15 cellular contexts compared by ENCODE assay signal in genomic region chr12:47433876-47434275, GRCh38.
DNase-seq lines count a peak whose midpoint lies in the region; ATAC-seq and TF ChIP-seq lines count a peak whose summit lies in the region.
"Had no signal": no experiment of that assay in that cellular context is flagged by ENCODE, and none has a peak within 500 bp of the region (broad histone marks: within the 10 kb centered on the region; RNA-seq: fewer than 3 reads in every experiment).

No MANE protein-coding gene starts in this region.

- H4K5ac ChIP-seq in IMR-90 (ENCODE audit: low read depth, low read length), result no peak overlapping the region

- DNase-seq in ELR (ENCODE audit: low read depth) (peak; percentile 24), IMR-90 (peak; percentile 67), fibroblast of mammary gland (ENCODE audit: low read depth) (peak; percentile 5), GM19238 (ENCODE audit: insufficient read length, low spot score) (no peak), BE2C (no peak), body of pancreas (no peak)
- DNase-seq: Calu3; CD4-positive, alpha-beta T cell; DMS 273 treated with DMSO at 0.1 percent for 48 hours; GDM1; H7 had no signal

- no peak overlapping the region for H2BK120ac ChIP-seq in IMR-90 (ENCODE audit: low read depth, low read length)

- no peak overlapping the region for H3K18ac ChIP-seq in IMR-90 (ENCODE audit: low read depth, low read length)

- no peak overlapping the region for H3K4me2 ChIP-seq in IMR-90 (ENCODE audit: low read depth, low read length)
- H3K4me2 ChIP-seq: A549; BLaER1 treated with 17β-estradiol and CSF1 and Interleukin-3, amounts not matched to agents 10 nM and 100 nM; GM23338; KMS-11 had no signal

- H2BK20ac ChIP-seq in IMR-90 (ENCODE audit: low read depth, low read length), result no peak overlapping the region

- H3K9me1 ChIP-seq in IMR-90 (ENCODE audit: insufficient read depth, low read length), result no peaks in the 10 kb centered on the region

- dilution Hi-C loops in IMR-90 (cut with HindIII; ENCODE audit: low sequenced_read_pairs, unreplicated experiment), result no loop called here

- no peaks in the 10 kb centered on the region for H3K4me1 ChIP-seq in IMR-90 (ENCODE audit: control insufficient read depth, insufficient read depth, low read length)
- no peaks in the 10 kb centered on the region for H3K4me1 ChIP-seq in BE2C
- no peaks in the 10 kb centered on the region for H3K4me1 ChIP-seq in body of pancreas
- H3K4me1 ChIP-seq: A549; BLaER1 treated with 17β-estradiol and CSF1 and Interleukin-3, amounts not matched to agents 10 nM and 100 nM had no signal

- H3K4me3 ChIP-seq in IMR-90 (ENCODE audit: insufficient read depth, low read depth, low read length), result no peak overlapping the region
- H3K4me3 ChIP-seq in fibroblast of mammary gland (ENCODE audit: control insufficient read depth, low read depth, low read length), result no peak overlapping the region
- no peak overlapping the region for H3K4me3 ChIP-seq in BE2C (ENCODE audit: low read depth, low read length)
- H3K4me3 ChIP-seq in body of pancreas, result no peak overlapping the region
- H3K4me3 ChIP-seq: A549; BLaER1 treated with 17β-estradiol and CSF1 and Interleukin-3, amounts not matched to agents 10 nM and 100 nM; GM23338 had no signal

- no peak overlapping the region for H3K27ac ChIP-seq in IMR-90 (ENCODE audit: insufficient read depth, low read length)
- no peak overlapping the region for H3K27ac ChIP-seq in body of pancreas
- H3K27ac ChIP-seq: A549; BLaER1 treated with 17β-estradiol and CSF1 and Interleukin-3, amounts not matched to agents 10 nM and 100 nM; KMS-11 had no signal

- H3K27me3 ChIP-seq in IMR-90 (ENCODE audit: control insufficient read depth, insufficient read depth, low read length) (no peaks in the 10 kb centered on the region), BE2C (no peaks in the 10 kb centered on the region), body of pancreas (no peaks in the 10 kb centered on the region)
- H3K27me3 ChIP-seq: BLaER1 treated with 17β-estradiol and CSF1 and Interleukin-3, amounts not matched to agents 10 nM and 100 nM had no signal

- ATAC-seq in IMR-90 (ENCODE audit: low read depth) (peak; percentile 54; the same call in 1 of the 2 replicates), body of pancreas (no peak)
- ATAC-seq: A549, GM23338 had no signal

- H3K4ac ChIP-seq in IMR-90 (ENCODE audit: low read depth, low read length), result no peak overlapping the region

- H2BK5ac ChIP-seq in IMR-90 (ENCODE audit: low read depth, low read length, poor library complexity, severe bottlenecking), result no peak overlapping the region

- H3K79me1 ChIP-seq in IMR-90 (ENCODE audit: low read depth in 1 of 2, low read length in 2 of 2), result no peaks in the 10 kb centered on the region

- no TSS peak for BruUV-seq in IMR-90 (replicated peaks; lab: Mats Ljungman, UMichigan)

- H3K14ac ChIP-seq in IMR-90 (replicated peaks; ENCODE audit: low read depth, low read length), result no peak overlapping the region

- in situ Hi-C loops in IMR-90 (cut with MboI; ENCODE audit: low sequenced_read_pairs), result no loop called here

- no peak for TF ChIP-seq CTCF in IMR-90 (conservative IDR thresholded peaks at IDR 0.05; ENCODE audit: low read depth, low read length)
- no peak for TF ChIP-seq CTCF in fibroblast of mammary gland (conservative IDR thresholded peaks at IDR 0.05; ENCODE audit: control insufficient read depth, insufficient read depth, low read depth, low read length)
- TF ChIP-seq CTCF in BE2C (IDR thresholded peaks at IDR 0.05; ENCODE audit: low read depth, low read length), result no peak
- no peak for TF ChIP-seq CTCF in body of pancreas (IDR thresholded peaks at IDR 0.05)

- no peak overlapping the region for H2AFZ ChIP-seq in IMR-90 (replicated peaks; ENCODE audit: low read length, poor library complexity)
- H2AFZ ChIP-seq: GM23338 had no signal

- H4K20me1 ChIP-seq in IMR-90 (ENCODE audit: insufficient read depth, low read length), result no peaks in the 10 kb centered on the region
- H4K20me1 ChIP-seq: BLaER1 treated with 17β-estradiol and CSF1 and Interleukin-3, amounts not matched to agents 10 nM and 100 nM had no signal

- H4K91ac ChIP-seq in IMR-90 (ENCODE audit: insufficient read depth, low read depth, low read length), result no peak overlapping the region

- TF ChIP-seq RAD21 in IMR-90 (IDR thresholded peaks at IDR 0.05; ENCODE audit: low read length), result no peak

- H3K9ac ChIP-seq in IMR-90 (ENCODE audit: low read depth, low read length), result no peak overlapping the region
- H3K9ac ChIP-seq: BLaER1 treated with 17β-estradiol and CSF1 and Interleukin-3, amounts not matched to agents 10 nM and 100 nM; KMS-11 had no signal

- no peak overlapping the region for H2AK9ac ChIP-seq in IMR-90 (replicated peaks; ENCODE audit: low read depth, low read length, poor library complexity)

- CTCF ChIA-PET in IMR-90 (lab: Yijun Ruan, JAX), result no interaction called here

- POLR2A ChIA-PET in IMR-90 (lab: Charles Lee; ENCODE audit: unreplicated experiment), result no interaction called here

- no peak overlapping the region for H2AK5ac ChIP-seq in IMR-90 (ENCODE audit: low read depth, low read length)

- H3K56ac ChIP-seq in IMR-90 (ENCODE audit: extremely low read depth, insufficient read depth, low read length), result no peak overlapping the region

- no peak overlapping the region for H3K23ac ChIP-seq in IMR-90 (ENCODE audit: low read depth, low read length)

- H3K36me3 ChIP-seq in IMR-90 (ENCODE audit: control insufficient read depth, insufficient read depth, low read length) (no peaks in the 10 kb centered on the region), BE2C (no peaks in the 10 kb centered on the region), body of pancreas (replicated peaks in 1 of 2; ENCODE audit: insufficient read depth in 1 of 2, low read depth in 2 of 2) (no peaks in the 10 kb centered on the region)
- H3K36me3 ChIP-seq: BLaER1 treated with 17β-estradiol and CSF1 and Interleukin-3, amounts not matched to agents 10 nM and 100 nM had no signal

- H2BK15ac ChIP-seq in IMR-90 (ENCODE audit: low read depth, low read length), result no peak overlapping the region

- TF ChIP-seq POLR2A in IMR-90 (IDR thresholded peaks at IDR 0.05; ENCODE audit: low read depth, low read length) (no peak), body of pancreas (IDR thresholded peaks at IDR 0.05) (no peak)

- H4K8ac ChIP-seq in IMR-90 (ENCODE audit: low read depth in 2 of 2, low read length in 2 of 2), result no peak overlapping the region

- intact Hi-C loops in IMR-90 (cut with micrococcal nuclease), result no loop called here
- intact Hi-C loops in body of pancreas (cut with DNase I), result no loop called here

- no peaks in the 10 kb centered on the region for H3K9me3 ChIP-seq in IMR-90 (ENCODE audit: control insufficient read depth, insufficient read depth, low read length)
- H3K9me3 ChIP-seq in BE2C, result no peaks in the 10 kb centered on the region
- H3K9me3 ChIP-seq in body of pancreas, result no peaks in the 10 kb centered on the region

TF ChIP-seq in IMR-90, 13 proteins besides CTCF, POLR2A, EP300 and RAD21:
- TF ChIP-seq RFX5 (IDR thresholded peaks at IDR 0.05; ENCODE audit: low read depth, low read length) (no peak), RCOR1 (IDR thresholded peaks at IDR 0.05; ENCODE audit: insufficient replicate concordance, low read length) (no peak), BHLHE40 (IDR thresholded peaks at IDR 0.05; ENCODE audit: low read depth, low read length) (no peak), SMC3 (IDR thresholded peaks at IDR 0.05; ENCODE audit: low read depth, low read length) (no peak), MAZ (IDR thresholded peaks at IDR 0.05; ENCODE audit: borderline replicate concordance, low read depth, low read length) (no peak), CEBPB (IDR thresholded peaks at IDR 0.05; ENCODE audit: low read depth, low read length) (no peak), MXI1 (IDR thresholded peaks at IDR 0.05; ENCODE audit: borderline replicate concordance, low read depth, low read length) (no peak), NFE2L2 (IDR thresholded peaks at IDR 0.05; ENCODE audit: low read depth, low read length) (no peak), FOS (IDR thresholded peaks at IDR 0.05; ENCODE audit: low read depth, low read length) (no peak), MAFK (IDR thresholded peaks at IDR 0.05; ENCODE audit: low read depth, low read length) (no peak), CHD1 (IDR thresholded peaks at IDR 0.05; ENCODE audit: low read depth, low read length) (no peak)
- TF ChIP-seq, protein P1, sequence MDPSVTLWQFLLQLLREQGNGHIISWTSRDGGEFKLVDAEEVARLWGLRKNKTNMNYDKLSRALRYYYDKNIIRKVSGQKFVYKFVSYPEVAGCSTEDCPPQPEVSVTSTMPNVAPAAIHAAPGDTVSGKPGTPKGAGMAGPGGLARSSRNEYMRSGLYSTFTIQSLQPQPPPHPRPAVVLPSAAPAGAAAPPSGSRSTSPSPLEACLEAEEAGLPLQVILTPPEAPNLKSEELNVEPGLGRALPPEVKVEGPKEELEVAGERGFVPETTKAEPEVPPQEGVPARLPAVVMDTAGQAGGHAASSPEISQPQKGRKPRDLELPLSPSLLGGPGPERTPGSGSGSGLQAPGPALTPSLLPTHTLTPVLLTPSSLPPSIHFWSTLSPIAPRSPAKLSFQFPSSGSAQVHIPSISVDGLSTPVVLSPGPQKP (IDR thresholded peaks at IDR 0.05; ENCODE audit: borderline replicate concordance, low read depth, low read length), result no peak
- TF ChIP-seq, protein P2, sequence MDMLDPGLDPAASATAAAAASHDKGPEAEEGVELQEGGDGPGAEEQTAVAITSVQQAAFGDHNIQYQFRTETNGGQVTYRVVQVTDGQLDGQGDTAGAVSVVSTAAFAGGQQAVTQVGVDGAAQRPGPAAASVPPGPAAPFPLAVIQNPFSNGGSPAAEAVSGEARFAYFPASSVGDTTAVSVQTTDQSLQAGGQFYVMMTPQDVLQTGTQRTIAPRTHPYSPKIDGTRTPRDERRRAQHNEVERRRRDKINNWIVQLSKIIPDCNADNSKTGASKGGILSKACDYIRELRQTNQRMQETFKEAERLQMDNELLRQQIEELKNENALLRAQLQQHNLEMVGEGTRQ (IDR thresholded peaks at IDR 0.05; ENCODE audit: low read depth, low read length), result no peak

Comparison
In these comparisons a context has a peak if more than half of its experiments do, and no peak if none do; other contexts are left out.
1. DNase-seq: peak in ELR (single experiment), IMR-90 (single experiment) and fibroblast of mammary gland (single experiment); none in GM19238 (single experiment), BE2C (single experiment) and body of pancreas (0 of 4).